Comparison of ENCODE assay signal across 13 cellular contexts in genomic region chr16:51994597-51994996, GRCh38.
A peak's percentile ranks its signal among the peaks of the same experiment; 100 is the strongest.
DNase-seq lines count a peak whose midpoint lies in the region; TF ChIP-seq lines count a peak whose summit lies in the region.
"Had no signal": no experiment of that assay in that cellular context is flagged by ENCODE, and none has a peak within 500 bp of the region (broad histone marks: within the 10 kb centered on the region; RNA-seq: fewer than 3 reads in every experiment).

No MANE protein-coding gene starts in this region.

- H3K36me3 ChIP-seq in MG63 = no peaks in the 10 kb centered on the region
- H3K36me3 ChIP-seq: cardiac muscle cell, HAP-1 had no signal

- H3K36me3 Mint-ChIP-seq in CD14-positive monocyte = no peaks in the 10 kb centered on the region

- DNase-seq in AG10803 (ENCODE audit: low read depth) = peak; percentile 5
- peak; percentile 29 for DNase-seq in MG63
- DNase-seq in NCI-H774 (lab: John Stamatoyannopoulos, UW) = peak; percentile 90
- peak; percentile 23 for DNase-seq in iPS-NIHi11 (ENCODE audit: low spot score)
- no peak for DNase-seq in SKM-1 (lab: John Stamatoyannopoulos, UW; ENCODE audit: unreplicated experiment)
- DNase-seq in CD1c-positive myeloid dendritic cell (ENCODE audit: extremely low spot score) = no peak
- no peak for DNase-seq in MV-4-11 (lab: John Stamatoyannopoulos, UW)
- DNase-seq in CD14-positive monocyte (ENCODE audit: low spot score) = no peak
- DNase-seq: activated CD8-positive, alpha-beta memory T cell treated with anti-CD3 and anti-CD28 coated beads, Interleukin-2, amount 50 U/mL, for 4 hours; glutamatergic neuron had no signal

- H3K4me3 ChIP-seq in AG10803 (ENCODE audit: low read length) (no peak overlapping the region), MG63 (no peak overlapping the region)
- H3K4me3 ChIP-seq: cardiac muscle cell, HAP-1, SK-N-MC had no signal

- no peaks in the 10 kb centered on the region for H3K9me3 ChIP-seq in MG63
- H3K9me3 ChIP-seq: HAP-1 had no signal

- H3K9me3 Mint-ChIP-seq in CD14-positive monocyte = peaks cover 0 to 5% (median 1%) of the 10 kb centered on the region in 7 donors

- no peak overlapping the region for H3K4me3 Mint-ChIP-seq in CD14-positive monocyte

- no peak overlapping the region for H3K27ac Mint-ChIP-seq in CD14-positive monocyte

- H3K27me3 Mint-ChIP-seq in CD14-positive monocyte (ENCODE audit: low read depth in 3 of 3) = no peaks in the 10 kb centered on the region

- TF ChIP-seq CTCF in AG10803 (conservative IDR thresholded peaks at IDR 0.05; ENCODE audit: low read length) (no peak), CD14-positive monocyte (IDR thresholded peaks at IDR 0.05) (no peak)

- no peaks in the 10 kb centered on the region for H3K4me1 Mint-ChIP-seq in CD14-positive monocyte

- no peaks in the 10 kb centered on the region for H3K27me3 ChIP-seq in MG63
- H3K27me3 ChIP-seq: cardiac muscle cell had no signal

- intact Hi-C loops in CD14-positive monocyte (cut with micrococcal nuclease) = no loop called here

Comparison
In these comparisons a context has a peak if more than half of its experiments do, and no peak if none do; other contexts are left out.
1. DNase-seq: peak in AG10803 (single experiment), MG63 (single experiment), NCI-H774 (single experiment) and iPS-NIHi11 (single experiment); none in SKM-1 (single experiment), CD1c-positive myeloid dendritic cell (single experiment), MV-4-11 (single experiment) and CD14-positive monocyte (single experiment).